Comparison of ENCODE assay signal across 11 cellular contexts in the genomic region with DNA sequence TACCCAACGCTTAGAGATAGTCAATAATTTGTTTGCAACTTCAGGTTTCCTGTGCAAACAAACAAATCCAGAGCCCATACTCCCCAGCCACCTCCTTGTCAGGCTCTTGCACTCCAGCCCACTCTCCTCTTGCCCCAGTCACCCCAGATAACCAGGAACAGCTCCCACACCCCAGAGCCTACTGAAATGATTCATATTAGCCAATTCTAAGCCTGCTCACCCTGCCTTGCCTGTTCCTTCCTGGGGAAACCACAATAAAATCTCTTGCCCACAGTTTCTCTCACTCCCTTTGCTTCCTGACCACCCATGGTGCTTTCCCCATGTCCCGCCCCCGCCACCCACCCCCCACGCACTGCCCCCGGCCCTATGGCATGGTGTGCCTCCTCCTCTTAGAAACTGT. TPM values are rescaled to one million over a fixed set of nuclear protein-coding genes. Genes with fewer than 3 reads are reported as not detected.
DNase-seq lines count a peak whose midpoint lies in the region; ATAC-seq and TF ChIP-seq lines count a peak whose summit lies in the region.
"Had no signal": no experiment of that assay in that cellular context is flagged by ENCODE, and none has a peak within 500 bp of the region (broad histone marks: within the 10 kb centered on the region; RNA-seq: fewer than 3 reads in every experiment).

No MANE protein-coding gene starts in this region.

- DNase-seq in HL-60 (ENCODE audit: low read depth in 1 of 2, low spot score in 1 of 2) (peak; percentile 15 to 22), T-cell (peak in 9 of 34 experiments; percentile 1 to 19 (median 8)), NCI-H510A (lab: John Stamatoyannopoulos, UW) (no peak), dedifferentiated amniotic fluid mesenchymal stem cell (ENCODE audit: extremely low spot score) (no peak), RPMI8226 (no peak), hepatic stellate cell (ENCODE audit: low spot score) (no peak)
- peak; percentile 12 for DNase-seq in activated T-helper 9 cell treated with anti-CD3 and anti-CD28 coated beads, Interleukin-2, amount 50 U/mL, for 16 hours (ENCODE audit: low read depth)
- peak; percentile 38 for DNase-seq in stimulated activated CD4-positive, alpha-beta T cell treated with anti-CD3 and anti-CD28 coated beads, Interleukin-4, amount 100 ng/mL, for 24 hours
- DNase-seq: cortex of kidney, NCI-H2171, Right ventricle myocardium superior had no signal

- H3K4me1 Mint-ChIP-seq in T-cell: peaks cover 60 to 64% (median 63%) of the 10 kb centered on the region in 3 donors

- peak overlapping the region; percentile 37 to 83 (median 64) for H3K4me3 Mint-ChIP-seq in T-cell

- ATAC-seq in T-cell (replicated peaks in 1 of 4): peak; percentile 45 to 84 (median 70)

- no peaks in the 10 kb centered on the region for H3K9me3 Mint-ChIP-seq in T-cell

- no peak overlapping the region for H3K27ac ChIP-seq in HL-60 (replicated peaks)

- H3K27me3 Mint-ChIP-seq in T-cell: no peaks in the 10 kb centered on the region

- H3K36me3 Mint-ChIP-seq in T-cell: no peaks in the 10 kb centered on the region

- H3K27me3 ChIP-seq in HL-60 (ENCODE audit: insufficient read depth, poor library complexity, severe bottlenecking): no peaks in the 10 kb centered on the region

- no peak for TF ChIP-seq CTCF in HL-60 (IDR thresholded peaks at IDR 0.05; ENCODE audit: insufficient read depth, low read length)

- POLR2A ChIA-PET in T-cell (lab: Charles Lee): no interaction called here

- H3K27ac Mint-ChIP-seq in T-cell: peak overlapping the region; percentile 84 to 85

- CTCF ChIA-PET in T-cell (lab: Charles Lee): no interaction called here

- no peak overlapping the region for H3K4me3 ChIP-seq in HL-60 (replicated peaks; ENCODE audit: insufficient read depth, low read length)

RNA-seq across cellular contexts. Expression of a gene that starts 3.8 kb away (rescaled TPM):
- total RNA-seq in T-cell: not detected
- total RNA-seq: Right ventricle myocardium superior had no signal

RNA-seq across cellular contexts. Expression of a gene that starts 19.1 kb away (rescaled TPM):
- total RNA-seq in T-cell: not detected
- total RNA-seq: Right ventricle myocardium superior had no signal

Comparison
In these comparisons a context has a peak if more than half of its experiments do, and no peak if none do; other contexts are left out.
1. DNase-seq: peak in HL-60 (2 of 2), activated T-helper 9 cell treated with anti-CD3 and anti-CD28 coated beads, Interleukin-2, amount 50 U/mL, for 16 hours (single experiment) and stimulated activated CD4-positive, alpha-beta T cell treated with anti-CD3 and anti-CD28 coated beads, Interleukin-4, amount 100 ng/mL, for 24 hours (single experiment); none in NCI-H510A (single experiment), dedifferentiated amniotic fluid mesenchymal stem cell (single experiment), RPMI8226 (single experiment) and hepatic stellate cell (single experiment).